ENCODE assay signal across 8 cellular contexts in genomic region chr1:186722711-186723309, GRCh38. TPM values are rescaled to one million over a fixed set of nuclear protein-coding genes. Genes with fewer than 3 reads are reported as not detected.
DNase-seq lines count a peak whose midpoint lies in the region; ATAC-seq and FAIRE-seq lines count a peak whose summit lies in the region.

No MANE protein-coding gene starts in this region.

- DNase-seq in EH (ENCODE audit: low read depth) (peak; percentile 59), HS-5 (ENCODE audit: low read depth) (peak; percentile 26), immature natural killer cell (peak in 2 of 3 donors; percentile 1 to 2), NCI-H1092 treated with DMSO at 0.1 percent for 48 hours (lab: John Stamatoyannopoulos, UW) (no peak)
- DNase-seq in NK-92 treated with Interleukin-12 subunit alpha and Interleukin-12 subunit beta, amount 100 ng/mL, for 24 hours (lab: John Stamatoyannopoulos, UW) = no peak
- DNase-seq in stimulated activated naive CD4-positive, alpha-beta T cell treated with Interleukin-2 at 50 U/mL for 16 hours (lab: John Stamatoyannopoulos, UW) = no peak

- no peaks in the 10 kb centered on the region for H3K4me1 Mint-ChIP-seq in immature natural killer cell

- H3K27ac Mint-ChIP-seq in immature natural killer cell = no peak overlapping the region

- FAIRE-seq in TTC549 (lab: Jason Lieb, UNC) = peak; percentile 93

- ATAC-seq in GM19452 (IDR thresholded peaks at IDR 0.05; ENCODE audit: unreplicated experiment) = peak; percentile 63

- no peak overlapping the region for H3K4me3 Mint-ChIP-seq in immature natural killer cell

- peaks cover 0 to 14% (median 5%) of the 10 kb centered on the region in 6 donors for H3K9me3 Mint-ChIP-seq in immature natural killer cell

- peaks cover 0 to 1% (median 0%) of the 10 kb centered on the region in 3 donors for H3K27me3 Mint-ChIP-seq in immature natural killer cell (ENCODE audit: low read depth in 3 of 3)

- H3K36me3 Mint-ChIP-seq in immature natural killer cell = no peaks in the 10 kb centered on the region

RNA-seq across cellular contexts. Expression of gene PTGS2, which starts 42.6 kb away (rescaled TPM):
- polyA plus RNA-seq in immature natural killer cell = 1 to 10 TPM in 1 of 3 donors, under 1 TPM in 1, not detected in 1; 0.84 to 4.2 TPM

Comparison
In these comparisons a context has a peak if more than half of its experiments do, and no peak if none do; other contexts are left out.
1. DNase-seq: peak in EH (single experiment), HS-5 (single experiment) and immature natural killer cell (2 of 3); none in NK-92 treated with Interleukin-12 subunit alpha and Interleukin-12 subunit beta, amount 100 ng/mL, for 24 hours (single experiment), NCI-H1092 treated with DMSO at 0.1 percent for 48 hours (single experiment) and stimulated activated naive CD4-positive, alpha-beta T cell treated with Interleukin-2 at 50 U/mL for 16 hours (single experiment).